In genomic region chr3:30555968-30556367, GRCh38 we compare ENCODE assay signal across 33 cellular contexts. TPM values are rescaled to one million over a fixed set of nuclear protein-coding genes. Genes with fewer than 3 reads are reported as not detected.
DNase-seq lines count a peak whose midpoint lies in the region; ATAC-seq, FAIRE-seq and TF ChIP-seq lines count a peak whose summit lies in the region.
"Had no signal": no experiment of that assay in that cellular context is flagged by ENCODE, and none has a peak within 500 bp of the region (broad histone marks: within the 10 kb centered on the region; RNA-seq: fewer than 3 reads in every experiment).

No MANE protein-coding gene starts in this region.

- H3K4me2 ChIP-seq in HepG2 (ENCODE audit: low read depth, low read length), result no peak overlapping the region
- H3K4me2 ChIP-seq in mesendoderm (ENCODE audit: low read length), result no peak overlapping the region
- H3K4me2 ChIP-seq: A549; BLaER1; BLaER1 treated with 17β-estradiol and CSF1 and Interleukin-3, amounts not matched to agents 10 nM and 100 nM had no signal

- no peaks in the 10 kb centered on the region for H3K9me3 ChIP-seq in HepG2 (ENCODE audit: low read length)
- no peaks in the 10 kb centered on the region for H3K9me3 ChIP-seq in right lobe of liver
- H3K9me3 ChIP-seq: A549; BE2C; BLaER1; BLaER1 treated with 17β-estradiol and CSF1 and Interleukin-3, amounts not matched to agents 10 nM and 100 nM; Caco-2 had no signal

- H3K56ac ChIP-seq in mesendoderm (ENCODE audit: low read length), result no peak overlapping the region

- H3K27me3 ChIP-seq in HepG2 (ENCODE audit: control insufficient read depth in 1 of 2, insufficient read depth in 2 of 2, low read length in 2 of 2) (no peaks in the 10 kb centered on the region), right lobe of liver (no peaks in the 10 kb centered on the region), mesendoderm (ENCODE audit: insufficient read depth, low read length, poor library complexity) (no peaks in the 10 kb centered on the region)
- H3K27me3 ChIP-seq: BE2C; BLaER1; BLaER1 treated with 17β-estradiol and CSF1 and Interleukin-3, amounts not matched to agents 10 nM and 100 nM had no signal

- H3K18ac ChIP-seq in mesendoderm (ENCODE audit: low read length), result no peak overlapping the region

- H3K79me1 ChIP-seq in mesendoderm (ENCODE audit: low read length), result no peaks in the 10 kb centered on the region

- H3K4me1 ChIP-seq in HepG2 (ENCODE audit: insufficient read depth, low read length) (peaks cover 19% of the 10 kb centered on the region), right lobe of liver (no peaks in the 10 kb centered on the region), mesendoderm (ENCODE audit: control insufficient read depth, low read depth, low read length) (peaks cover 4% of the 10 kb centered on the region)
- H3K4me1 ChIP-seq: BE2C had no signal

- no peak overlapping the region for H2BK120ac ChIP-seq in mesendoderm (ENCODE audit: low read depth, low read length)

- H3K23ac ChIP-seq in mesendoderm (ENCODE audit: low read length), result no peak overlapping the region

- intact Hi-C loops in HepG2 (cut with micrococcal nuclease; ENCODE audit: unreplicated experiment), result no loop called here
- intact Hi-C loops in right lobe of liver (cut with DNase I), result no loop called here

- ATAC-seq in HepG2 (no peak), right lobe of liver (no peak), HG03196 (IDR thresholded peaks at IDR 0.05; ENCODE audit: unreplicated experiment) (no peak)
- ATAC-seq: A549; CD8-positive, alpha-beta T cell had no signal

- POLR2A ChIA-PET in HepG2 (lab: Yijun Ruan, JAX), result no interaction called here

- 83% methylated on average over 2 of the region's 2 CpGs for WGBS in HepG2 (ENCODE audit: low lambda C conversion rate)
- 89% methylated on average over 2 of the region's 2 CpGs for WGBS in right lobe of liver (ENCODE audit: insufficient coverage, low coverage, low lambda C conversion rate, missing lambda C conversion rate)
- WGBS in mesendoderm (ENCODE audit: extremely low coverage, insufficient coverage, low lambda C conversion rate), result no CpG with 5 or more reads among the region's 2 CpGs

- no peaks in the 10 kb centered on the region for H3K36me3 ChIP-seq in HepG2 (replicated peaks in 1 of 2; ENCODE audit: control insufficient read depth in 1 of 2, insufficient read depth in 2 of 2, low read length in 2 of 2)
- no peaks in the 10 kb centered on the region for H3K36me3 ChIP-seq in right lobe of liver
- H3K36me3 ChIP-seq in mesendoderm (ENCODE audit: control insufficient read depth, insufficient read depth, low read length), result no peaks in the 10 kb centered on the region
- H3K36me3 ChIP-seq: BE2C; BLaER1; BLaER1 treated with 17β-estradiol and CSF1 and Interleukin-3, amounts not matched to agents 10 nM and 100 nM had no signal

- TF ChIP-seq RAD21 in HepG2 (CRISPR knock-in tag; IDR thresholded peaks at IDR 0.05), result no peak

- BruUV-seq in HepG2 (replicated peaks; lab: Mats Ljungman, UMichigan), result no TSS peak

- no peak for TF ChIP-seq CTCF in HepG2 (CRISPR knock-in tag; IDR thresholded peaks at IDR 0.05)
- no peak for TF ChIP-seq CTCF in right lobe of liver (IDR thresholded peaks at IDR 0.05)

- no peaks in the 10 kb centered on the region for H3K79me2 ChIP-seq in HepG2 (ENCODE audit: insufficient read depth, low read length)
- H3K79me2 ChIP-seq in mesendoderm (ENCODE audit: control insufficient read depth, insufficient read depth, low read length), result no peaks in the 10 kb centered on the region

- H3K4me3 ChIP-seq in HepG2 (replicated peaks in 1 of 3; ENCODE audit: insufficient read depth in 1 of 3, low read depth in 2 of 3, low read length in 3 of 3), result no peak overlapping the region
- H3K4me3 ChIP-seq in right lobe of liver, result no peak overlapping the region
- no peak overlapping the region for H3K4me3 ChIP-seq in mesendoderm (ENCODE audit: low read length)
- H3K4me3 ChIP-seq: A549; BLaER1; BLaER1 treated with 17β-estradiol and CSF1 and Interleukin-3, amounts not matched to agents 10 nM and 100 nM had no signal

- no peak overlapping the region for H4K8ac ChIP-seq in mesendoderm (ENCODE audit: low read depth, low read length)

- no peak overlapping the region for H2AK5ac ChIP-seq in mesendoderm (ENCODE audit: low read length)

- H3K27ac ChIP-seq in HepG2 (ENCODE audit: extremely low read length, insufficient read depth, low read length) (no peak overlapping the region), right lobe of liver (no peak overlapping the region), mesendoderm (ENCODE audit: low read depth, low read length) (no peak overlapping the region)
- H3K27ac ChIP-seq: 22Rv1; BLaER1; BLaER1 treated with 17β-estradiol and CSF1 and Interleukin-3, amounts not matched to agents 10 nM and 100 nM; C4-2B had no signal

- no peak overlapping the region for H3K4ac ChIP-seq in mesendoderm (ENCODE audit: low read depth, low read length)

- no peaks in the 10 kb centered on the region for H4K20me1 ChIP-seq in HepG2 (ENCODE audit: insufficient read depth, low read length)
- H4K20me1 ChIP-seq: BLaER1; BLaER1 treated with 17β-estradiol and CSF1 and Interleukin-3, amounts not matched to agents 10 nM and 100 nM had no signal

- H2BK15ac ChIP-seq in mesendoderm (replicated peaks; ENCODE audit: low read depth), result peak overlapping the region; percentile 41

- no peak for TF ChIP-seq EP300 in HepG2 (IDR thresholded peaks at IDR 0.05; ENCODE audit: low read depth in 2 of 2, low read length in 2 of 2)
- TF ChIP-seq EP300 in HepG2 (CRISPR knock-in tag; IDR thresholded peaks at IDR 0.05; ENCODE audit: borderline replicate concordance), result no peak

- no peak for TF ChIP-seq POLR2A in HepG2 (IDR thresholded peaks at IDR 0.05; ENCODE audit: insufficient read depth in 1 of 2, low read depth in 2 of 2, low read length in 2 of 2)
- TF ChIP-seq POLR2A in right lobe of liver (IDR thresholded peaks at IDR 0.05), result no peak

- FAIRE-seq in HepG2 (lab: Jason Lieb, UNC), result no peak
- FAIRE-seq: A204.1, A549, D721Med had no signal

- no peak overlapping the region for H2AFZ ChIP-seq in HepG2 (ENCODE audit: low read length)

- no peak overlapping the region for H4K5ac ChIP-seq in mesendoderm (ENCODE audit: low read length)

- no peak overlapping the region for H2BK5ac ChIP-seq in mesendoderm (ENCODE audit: low read length)

- H3K9ac ChIP-seq in HepG2 (ENCODE audit: insufficient read depth, low read depth, low read length), result no peak overlapping the region
- no peak overlapping the region for H3K9ac ChIP-seq in mesendoderm (ENCODE audit: low read length)
- H3K9ac ChIP-seq: BLaER1; BLaER1 treated with 17β-estradiol and CSF1 and Interleukin-3, amounts not matched to agents 10 nM and 100 nM had no signal

- CTCF ChIA-PET in HepG2 (lab: Yijun Ruan, JAX; ENCODE audit: low intra/inter-chr PET ratio, low total read pairs), result no interaction called here

- no peak for DNase-seq in HepG2 (ENCODE audit: low spot score)
- DNase-seq in right lobe of liver, result no peak
- DNase-seq in EH (ENCODE audit: low read depth), result peak; percentile 11
- DNase-seq in mesendoderm, result no peak
- DNase-seq in SIG-M5 (lab: John Stamatoyannopoulos, UW), result no peak
- DNase-seq: 8988T; ACHN; AML-193; BE2C; C1 segment of cervical spinal cord; Caco-2; Calu3; CD4-positive, alpha-beta memory T cell; CD4-positive, alpha-beta T cell; CD4-positive, CD25-positive, alpha-beta regulatory T cell; CD8-positive, alpha-beta memory T cell; CD8-positive, alpha-beta T cell; COR-L47; DMS 273 treated with DMSO at 0.1 percent for 48 hours; DMS153; DMS53; DMS79; DMS79 treated with DMSO at 0.1 percent for 48 hours; DND-41; EL had no signal

- in situ Hi-C loops in HepG2 (cut with HindIII; ENCODE audit: extremely low pct_ligation_motif_present, low pct_unique_long_range_greater_than_20kb), result no loop called here

TF ChIP-seq in HepG2, 621 proteins besides CTCF, POLR2A, EP300 and RAD21:
- TF ChIP-seq ZKSCAN1 (IDR thresholded peaks at IDR 0.05; ENCODE audit: low read length) (no peak), ZNF12 (CRISPR knock-in tag; IDR thresholded peaks at IDR 0.05) (peak; percentile 94), SKI (IDR thresholded peaks at IDR 0.05; ENCODE audit: partially characterized antibody) (no peak)

RNA-seq across cellular contexts. Expression of gene TGFBR2, which starts 50.4 kb away (rescaled TPM):
- 68.1 and 82.2 TPM in 2 replicates for total RNA-seq in HepG2 (2016; rRNA removed; fragmentation: Illumina TruSeq; extraction: Trizol)
- 25.9 and 27.4 TPM in 2 replicates for total RNA-seq in HepG2 (2016; cell fraction: cytosol; rRNA removed; fragmentation: Illumina TruSeq; extraction: Trizol; ENCODE audit: low read depth)
- total RNA-seq in HepG2 (2016; cell fraction: insoluble cytoplasmic fraction; rRNA removed; fragmentation: Illumina TruSeq; extraction: Trizol), result 66.0 and 82.3 TPM in 2 replicates
- total RNA-seq in HepG2 (2016; cell fraction: membrane; rRNA removed; fragmentation: Illumina TruSeq; extraction: Trizol), result 67.6 and 68.8 TPM in 2 replicates
- total RNA-seq in HepG2 (2016; cell fraction: nucleus; rRNA removed; fragmentation: Illumina TruSeq; extraction: Trizol), result 134 and 135 TPM in 2 replicates
- 187 and 204 TPM in 2 replicates for polyA plus RNA-seq in HepG2 (2011; rRNA removed)
- polyA plus RNA-seq in HepG2 (2011; cell fraction: cytosol; rRNA removed), result 141 and 194 TPM in 2 replicates
- 105 and 123 TPM in 2 replicates for polyA plus RNA-seq in HepG2 (2011; cell fraction: nucleus; rRNA removed)
- polyA plus RNA-seq in HepG2 (2012), result 125 and 162 TPM in 2 replicates
- 8.6 and 9.7 TPM in 2 replicates for polyA plus RNA-seq in HepG2 (2016; cell fraction: cytosol; fragmentation: Illumina TruSeq; extraction: Trizol; ENCODE audit: low read depth)
- polyA plus RNA-seq in HepG2 (2016; cell fraction: insoluble cytoplasmic fraction; fragmentation: Illumina TruSeq; extraction: Trizol; ENCODE audit: low read depth), result 68.0 and 70.0 TPM in 2 replicates
- 38.2 and 38.9 TPM in 2 replicates for polyA plus RNA-seq in HepG2 (2016; cell fraction: membrane; fragmentation: Illumina TruSeq; extraction: Trizol; ENCODE audit: low read depth)
- polyA plus RNA-seq in HepG2 (2016; cell fraction: nucleus; fragmentation: Illumina TruSeq; extraction: Trizol; ENCODE audit: insufficient read depth, low read depth), result 134 and 138 TPM in 2 replicates
- polyA minus RNA-seq in HepG2 (2011; rRNA and poly(A)+ RNA removed; ENCODE audit: low replicate concordance), result 24.1 and 399 TPM in 2 replicates
- 188 and 237 TPM in 2 replicates for polyA minus RNA-seq in HepG2 (2011; cell fraction: cytosol; rRNA and poly(A)+ RNA removed)
- 353 and 432 TPM in 2 replicates for polyA minus RNA-seq in HepG2 (2011; cell fraction: nucleus; rRNA and poly(A)+ RNA removed)
- 10 to 100 TPM; 24.9 to 52.6 (median 45.5) TPM for total RNA-seq in right lobe of liver
- polyA plus RNA-seq in mesendoderm (2013, experiment 1 of 2), result 2.6 TPM
- polyA plus RNA-seq in mesendoderm (2013, experiment 2 of 2), result 2.6 TPM
